In genomic region chr1:240497908-240498307, GRCh38 we compare ENCODE assay signal across 22 cellular contexts.
"Had no signal": no experiment of that assay in that cellular context is flagged by ENCODE, and none has a peak within 500 bp of the region (broad histone marks: within the 10 kb centered on the region; RNA-seq: fewer than 3 reads in every experiment).

No MANE protein-coding gene starts in this region.

- H3K4me1 ChIP-seq: esophagus muscularis mucosa, gastrocnemius medialis, pancreas, psoas muscle, right atrium auricular region, suprapubic skin, tibial artery had no signal

- H3K27me3 ChIP-seq: esophagus muscularis mucosa, gastrocnemius medialis, pancreas, right atrium auricular region, suprapubic skin, tibial artery had no signal

- H3K4me1 Mint-ChIP-seq: activated naive CD8-positive, alpha-beta T cell treated with anti-CD3 and anti-CD28 coated beads, Interleukin-2, amount 10 ng/mL, durations not matched to agents 7 days and 5 days; naive B cell had no signal

- H3K9me3 ChIP-seq: esophagus muscularis mucosa, gastrocnemius medialis, pancreas, psoas muscle, right atrium auricular region, suprapubic skin, tibial artery had no signal

- H3K4me3 Mint-ChIP-seq: activated naive CD4-positive, alpha-beta T cell treated with anti-CD3 and anti-CD28 coated beads, Interleukin-2, amount 10 ng/mL, durations not matched to agents 7 days and 5 days; activated naive CD8-positive, alpha-beta T cell treated with anti-CD3 and anti-CD28 coated beads, Interleukin-2, amount 10 ng/mL, durations not matched to agents 7 days and 5 days; activated T-helper 1 cell treated with anti-CD3 and anti-CD28 coated beads, Interleukin-12 subunit alpha, Interleukin-12 subunit beta, Interleukin-2, Interleukin-4 antibody, amounts not matched to agents 30 ng/mL and 10 ng/mL and 1 ng/mL, durations not matched to agents 14 hours and 24 hours and 36 hours; endodermal cell; naive B cell; nephron progenitor cell had no signal

- H3K27me3 Mint-ChIP-seq: naive B cell had no signal

- H3K27ac Mint-ChIP-seq: activated naive CD4-positive, alpha-beta T cell treated with anti-CD3 and anti-CD28 coated beads, Interleukin-2, amount 10 ng/mL, durations not matched to agents 7 days and 5 days; activated naive CD8-positive, alpha-beta T cell treated with anti-CD3 and anti-CD28 coated beads, Interleukin-2, amount 10 ng/mL, durations not matched to agents 7 days and 5 days; activated T-helper 1 cell treated with anti-CD3 and anti-CD28 coated beads, Interleukin-12 subunit alpha, Interleukin-12 subunit beta, Interleukin-2, Interleukin-4 antibody, amounts not matched to agents 30 ng/mL and 10 ng/mL and 1 ng/mL, durations not matched to agents 14 hours and 24 hours and 36 hours; endodermal cell; naive B cell; nephron progenitor cell had no signal

- ATAC-seq: gastrocnemius medialis, left ventricle myocardium superior, pancreas, psoas muscle had no signal

- H3K36me3 Mint-ChIP-seq: activated naive CD4-positive, alpha-beta T cell treated with anti-CD3 and anti-CD28 coated beads, Interleukin-2, amount 10 ng/mL, durations not matched to agents 7 days and 5 days; activated naive CD8-positive, alpha-beta T cell treated with anti-CD3 and anti-CD28 coated beads, Interleukin-2, amount 10 ng/mL, durations not matched to agents 7 days and 5 days; naive B cell had no signal

- H3K36me3 ChIP-seq: esophagus muscularis mucosa, gastrocnemius medialis, pancreas, right atrium auricular region, suprapubic skin, tibial artery had no signal

- H3K9me3 Mint-ChIP-seq: endodermal cell had no signal

- H3K4me3 ChIP-seq: esophagus muscularis mucosa, gastrocnemius medialis, pancreas, psoas muscle, right atrium auricular region, suprapubic skin, tibial artery had no signal

- DNase-seq: activated CD4-positive, alpha-beta T cell treated with anti-CD3 and anti-CD28 coated beads for 4 hours; activated CD4-positive, alpha-beta T cell treated with anti-CD3 and anti-CD28 coated beads, Interleukin-2, amount 50 U/mL, for 4 hours; activated effector memory CD4-positive, alpha-beta T cell treated with anti-CD3 and anti-CD28 coated beads, Interleukin-2, amount 50 U/mL, for 16 hours; activated naive CD4-positive, alpha-beta T cell treated with anti-CD3 and anti-CD28 coated beads, Interleukin-2, amount 10 ng/mL, durations not matched to agents 7 days and 5 days; activated naive CD8-positive, alpha-beta T cell treated with anti-CD3 and anti-CD28 coated beads, Interleukin-2, amount 10 ng/mL, durations not matched to agents 7 days and 5 days; activated T-cell treated with anti-CD3 and anti-CD28 coated beads for 4 hours; central memory CD4-positive, alpha-beta T cell; endodermal cell; gastrocnemius medialis; glutamatergic neuron; left ventricle myocardium superior; naive B cell; nephron progenitor cell; pancreas; psoas muscle; stimulated activated naive CD4-positive, alpha-beta T cell; tibial artery had no signal

- H3K27ac ChIP-seq: esophagus muscularis mucosa, gastrocnemius medialis, pancreas, psoas muscle, right atrium auricular region, suprapubic skin, tibial artery, VCaP had no signal
